Comparison of ENCODE assay signal across 9 cellular contexts in the genomic region with DNA sequence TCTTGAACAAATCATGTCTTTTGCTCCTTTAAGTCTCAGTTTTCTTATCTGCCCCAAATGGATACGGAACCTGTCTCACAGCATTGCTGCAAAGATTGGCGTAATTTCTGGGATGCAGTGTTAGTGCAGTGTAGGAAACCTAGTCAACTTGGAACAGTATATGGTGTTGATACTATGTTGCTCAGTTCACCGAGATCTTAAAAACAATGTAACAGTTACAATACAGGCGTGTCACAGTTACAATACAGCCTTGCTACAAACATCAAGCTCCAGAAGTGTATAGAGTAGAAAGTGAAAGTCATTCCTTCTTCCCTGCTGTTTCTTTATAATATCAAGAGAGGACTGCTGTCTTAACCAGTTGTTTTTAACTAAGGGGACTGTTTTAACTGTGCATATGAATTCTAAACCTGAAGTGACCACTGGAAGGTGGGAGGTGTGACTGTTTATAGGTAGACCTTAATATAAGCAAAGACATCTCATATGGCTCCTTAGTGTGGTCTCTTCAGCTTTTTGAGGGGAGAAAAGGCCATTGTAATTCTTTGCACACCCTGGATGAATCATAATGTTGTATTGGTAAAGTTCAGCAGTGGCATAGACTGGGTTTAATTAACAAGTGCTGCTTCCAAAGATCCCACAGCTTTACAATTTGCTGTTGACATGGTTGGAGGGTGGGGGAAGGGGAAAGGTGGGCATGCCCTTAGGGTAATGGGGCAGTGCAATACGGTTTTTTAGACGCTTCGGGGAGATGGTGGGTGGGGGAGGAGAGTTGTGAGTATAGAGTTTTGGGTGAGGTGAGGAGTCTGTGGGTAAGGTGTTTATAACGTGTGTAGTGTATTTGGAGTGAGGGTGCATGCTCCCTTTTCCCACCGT. TPM values are rescaled to one million over a fixed set of nuclear protein-coding genes. Genes with fewer than 3 reads are reported as not detected.
DNase-seq lines count a peak whose midpoint lies in the region; ATAC-seq and TF ChIP-seq lines count a peak whose summit lies in the region.
"Had no signal": no experiment of that assay in that cellular context is flagged by ENCODE, and none has a peak within 500 bp of the region (broad histone marks: within the 10 kb centered on the region; RNA-seq: fewer than 3 reads in every experiment).

No MANE protein-coding gene starts in this region.

- TF ChIP-seq RAD21 in liver (IDR thresholded peaks at IDR 0.05), result no peak

- H3K4me3 ChIP-seq in adrenal gland, result no peak overlapping the region
- H3K4me3 ChIP-seq in liver (ENCODE audit: low read depth in 1 of 3, low read length in 3 of 3), result no peak overlapping the region

- H3K4me1 ChIP-seq in adrenal gland (replicated peaks in 1 of 2) (peaks cover 83 to 97% of the 10 kb centered on the region in 2 donors), liver (ENCODE audit: control insufficient read depth in 4 of 4, insufficient read depth in 4 of 4, low read length in 3 of 4) (peaks cover 32 to 74% (median 70%) of the 10 kb centered on the region in 4 donors)

- intact Hi-C loops in adrenal gland (cut with DNase I), result loop anchor here in 1 of 2 donors (10.0 kb wide), 1 partner anchor 758 kb away; a partner anchor contains a TSS

- H3K27ac ChIP-seq in adrenal gland (peak overlapping the region; percentile 33 to 93 (median 63)), liver (ENCODE audit: low read depth in 1 of 2, low read length in 2 of 2) (peak overlapping the region; percentile 7 to 35)

- peak overlapping the region in 1 of 2 donors; percentile 18 for H3K9ac ChIP-seq in liver (ENCODE audit: low read depth in 1 of 2, low read length in 2 of 2)

- ATAC-seq in activated CD4-positive, CD25-positive, alpha-beta regulatory T cell treated with anti-CD3 and anti-CD28 coated beads, Interleukin-2, amount 50 U/mL, for 24 hours, result peak; percentile 51 to 58
- ATAC-seq in HG03571 (IDR thresholded peaks at IDR 0.05; ENCODE audit: unreplicated experiment), result no peak

- TF ChIP-seq CTCF in adrenal gland (IDR thresholded peaks at IDR 0.05), result no peak
- no peak for TF ChIP-seq CTCF in liver (IDR thresholded peaks at IDR 0.05; ENCODE audit: low read depth, low read length, missing input control)

- WGBS in adrenal gland, 4 donors, result 28 to 34% (median 30%) methylated on average over 9 of the region's 9 CpGs
- WGBS in liver, result 57% methylated on average over 9 of the region's 9 CpGs

- no peak for TF ChIP-seq POLR2A in adrenal gland (IDR thresholded peaks at IDR 0.05)

- no peaks in the 10 kb centered on the region for H3K27me3 ChIP-seq in adrenal gland
- H3K27me3 ChIP-seq in liver (ENCODE audit: control insufficient read depth in 4 of 4, insufficient read depth in 4 of 4, low read length in 3 of 4), result no peaks in the 10 kb centered on the region

- H3K9me3 ChIP-seq in adrenal gland (replicated peaks in 1 of 3) (no peaks in the 10 kb centered on the region), liver (ENCODE audit: control insufficient read depth in 4 of 4, low read length in 3 of 4) (no peaks in the 10 kb centered on the region)

- DNase-seq in activated CD4-positive, CD25-positive, alpha-beta regulatory T cell (lab: John Stamatoyannopoulos, UW), result no peak
- DNase-seq in adrenal gland (no peak), superior temporal gyrus (ENCODE audit: extremely low spot score) (peak; percentile 58), cerebellar cortex (ENCODE audit: low spot score) (no peak), NCI-H2029 treated with DMSO at 0.1 percent for 48 hours (lab: John Stamatoyannopoulos, UW) (no peak)
- DNase-seq: AML-193 had no signal

- H3K36me3 ChIP-seq in adrenal gland (replicated peaks in 1 of 2), result no peaks in the 10 kb centered on the region
- no peaks in the 10 kb centered on the region for H3K36me3 ChIP-seq in liver (ENCODE audit: control insufficient read depth in 4 of 4, insufficient read depth in 3 of 4, low read depth in 1 of 4, low read length in 3 of 4)

TF ChIP-seq in liver, 16 proteins besides CTCF, POLR2A, EP300 and RAD21:
- TF ChIP-seq SP1 (IDR thresholded peaks at IDR 0.05) (no peak), RXRA (IDR thresholded peaks at IDR 0.05) (no peak), EGR1 (IDR thresholded peaks at IDR 0.05; ENCODE audit: low read depth in 2 of 2) (no peak), JUND (IDR thresholded peaks at IDR 0.05) (no peak), HNF4A (conservative IDR thresholded peaks at IDR 0.05) (no peak), YY1 (IDR thresholded peaks at IDR 0.05) (no peak), FOXA2 (IDR thresholded peaks at IDR 0.05) (no peak), TAF1 (conservative IDR thresholded peaks at IDR 0.05) (no peak), NR2F2 (IDR thresholded peaks at IDR 0.05) (no peak), FOXA1 (IDR thresholded peaks at IDR 0.05) (no peak), HNF4G (IDR thresholded peaks at IDR 0.05) (no peak), GABPA (IDR thresholded peaks at IDR 0.05 in 1 of 2, conservative IDR thresholded peaks at IDR 0.05 in 1 of 2) (no peak)
- TF ChIP-seq, protein P1, sequence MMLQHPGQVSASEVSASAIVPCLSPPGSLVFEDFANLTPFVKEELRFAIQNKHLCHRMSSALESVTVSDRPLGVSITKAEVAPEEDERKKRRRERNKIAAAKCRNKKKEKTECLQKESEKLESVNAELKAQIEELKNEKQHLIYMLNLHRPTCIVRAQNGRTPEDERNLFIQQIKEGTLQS (IDR thresholded peaks at IDR 0.05), result no peak
- TF ChIP-seq, protein P2, sequence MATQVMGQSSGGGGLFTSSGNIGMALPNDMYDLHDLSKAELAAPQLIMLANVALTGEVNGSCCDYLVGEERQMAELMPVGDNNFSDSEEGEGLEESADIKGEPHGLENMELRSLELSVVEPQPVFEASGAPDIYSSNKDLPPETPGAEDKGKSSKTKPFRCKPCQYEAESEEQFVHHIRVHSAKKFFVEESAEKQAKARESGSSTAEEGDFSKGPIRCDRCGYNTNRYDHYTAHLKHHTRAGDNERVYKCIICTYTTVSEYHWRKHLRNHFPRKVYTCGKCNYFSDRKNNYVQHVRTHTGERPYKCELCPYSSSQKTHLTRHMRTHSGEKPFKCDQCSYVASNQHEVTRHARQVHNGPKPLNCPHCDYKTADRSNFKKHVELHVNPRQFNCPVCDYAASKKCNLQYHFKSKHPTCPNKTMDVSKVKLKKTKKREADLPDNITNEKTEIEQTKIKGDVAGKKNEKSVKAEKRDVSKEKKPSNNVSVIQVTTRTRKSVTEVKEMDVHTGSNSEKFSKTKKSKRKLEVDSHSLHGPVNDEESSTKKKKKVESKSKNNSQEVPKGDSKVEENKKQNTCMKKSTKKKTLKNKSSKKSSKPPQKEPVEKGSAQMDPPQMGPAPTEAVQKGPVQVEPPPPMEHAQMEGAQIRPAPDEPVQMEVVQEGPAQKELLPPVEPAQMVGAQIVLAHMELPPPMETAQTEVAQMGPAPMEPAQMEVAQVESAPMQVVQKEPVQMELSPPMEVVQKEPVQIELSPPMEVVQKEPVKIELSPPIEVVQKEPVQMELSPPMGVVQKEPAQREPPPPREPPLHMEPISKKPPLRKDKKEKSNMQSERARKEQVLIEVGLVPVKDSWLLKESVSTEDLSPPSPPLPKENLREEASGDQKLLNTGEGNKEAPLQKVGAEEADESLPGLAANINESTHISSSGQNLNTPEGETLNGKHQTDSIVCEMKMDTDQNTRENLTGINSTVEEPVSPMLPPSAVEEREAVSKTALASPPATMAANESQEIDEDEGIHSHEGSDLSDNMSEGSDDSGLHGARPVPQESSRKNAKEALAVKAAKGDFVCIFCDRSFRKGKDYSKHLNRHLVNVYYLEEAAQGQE (IDR thresholded peaks at IDR 0.05), result no peak
- TF ChIP-seq, protein P3, sequence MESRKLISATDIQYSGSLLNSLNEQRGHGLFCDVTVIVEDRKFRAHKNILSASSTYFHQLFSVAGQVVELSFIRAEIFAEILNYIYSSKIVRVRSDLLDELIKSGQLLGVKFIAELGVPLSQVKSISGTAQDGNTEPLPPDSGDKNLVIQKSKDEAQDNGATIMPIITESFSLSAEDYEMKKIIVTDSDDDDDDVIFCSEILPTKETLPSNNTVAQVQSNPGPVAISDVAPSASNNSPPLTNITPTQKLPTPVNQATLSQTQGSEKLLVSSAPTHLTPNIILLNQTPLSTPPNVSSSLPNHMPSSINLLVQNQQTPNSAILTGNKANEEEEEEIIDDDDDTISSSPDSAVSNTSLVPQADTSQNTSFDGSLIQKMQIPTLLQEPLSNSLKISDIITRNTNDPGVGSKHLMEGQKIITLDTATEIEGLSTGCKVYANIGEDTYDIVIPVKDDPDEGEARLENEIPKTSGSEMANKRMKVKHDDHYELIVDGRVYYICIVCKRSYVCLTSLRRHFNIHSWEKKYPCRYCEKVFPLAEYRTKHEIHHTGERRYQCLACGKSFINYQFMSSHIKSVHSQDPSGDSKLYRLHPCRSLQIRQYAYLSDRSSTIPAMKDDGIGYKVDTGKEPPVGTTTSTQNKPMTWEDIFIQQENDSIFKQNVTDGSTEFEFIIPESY (IDR thresholded peaks at IDR 0.05), result no peak

RNA-seq across cellular contexts. Expression of a gene that starts 12.9 kb away (rescaled TPM):
- total RNA-seq in adrenal gland, result 100 to 1,000 TPM; 109 to 255 (median 161) TPM
- 100 to 1,000 TPM in 1 of 3 donors, 10 to 100 TPM in 2; 56.9 to 141 (median 98.1) TPM for polyA plus RNA-seq in adrenal gland
- 10 to 100 TPM; 29.3 to 44.3 TPM for total RNA-seq in liver
- 10 to 100 TPM; 10.3 to 24.7 TPM for polyA plus RNA-seq in liver
